ENCODE assay signal across 30 cellular contexts in genomic region chr5:65796269-65796668, GRCh38.
DNase-seq lines count a peak whose midpoint lies in the region; ATAC-seq, FAIRE-seq and TF ChIP-seq lines count a peak whose summit lies in the region.
"Had no signal": no experiment of that assay in that cellular context is flagged by ENCODE, and none has a peak within 500 bp of the region (broad histone marks: within the 10 kb centered on the region; RNA-seq: fewer than 3 reads in every experiment).

No MANE protein-coding gene starts in this region.

- H3K9me3 ChIP-seq in astrocyte (ENCODE audit: insufficient read depth, low read depth, low read length): no peaks in the 10 kb centered on the region
- H3K9me3 ChIP-seq in keratinocyte (ENCODE audit: control insufficient read depth, low read depth, low read length): no peaks in the 10 kb centered on the region
- H3K9me3 ChIP-seq: BE2C, colonic mucosa, gastrocnemius medialis, tibial nerve had no signal

- peaks cover 12% of the 10 kb centered on the region for H3K4me1 Mint-ChIP-seq in astrocyte (ENCODE audit: low read depth, unreplicated experiment)

- H3K27me3 Mint-ChIP-seq in astrocyte (ENCODE audit: low read depth, unreplicated experiment): no peaks in the 10 kb centered on the region
- H3K27me3 Mint-ChIP-seq: activated CD4-positive, alpha-beta T cell treated with anti-CD3 and anti-CD28 coated beads, Interleukin-2, amount 10 ng/mL, durations not matched to agents 7 days and 5 days; activated naive CD8-positive, alpha-beta T cell treated with anti-CD3 and anti-CD28 coated beads for 36 hours; CD8-positive, alpha-beta memory T cell; natural killer cell treated with Interleukin-12 subunit alpha and Interleukin-12 subunit beta and Interleukin-15 and Interleukin-18, amount 100 ng/mL, for 72 hours had no signal

- no peak overlapping the region for H3K27ac ChIP-seq in astrocyte (ENCODE audit: low read depth, low read length)
- H3K27ac ChIP-seq in keratinocyte (ENCODE audit: control insufficient read depth, insufficient read depth, low read length): peak overlapping the region; percentile 10
- H3K27ac ChIP-seq: cardiac muscle cell, colonic mucosa, gastrocnemius medialis, PC-9, VCaP had no signal

- dilution Hi-C loops in keratinocyte (cut with MboI; ENCODE audit: extremely low pct_ligation_motif_present, low sequenced_read_pairs): no loop called here

- peaks cover 8% of the 10 kb centered on the region for H3K36me3 Mint-ChIP-seq in astrocyte (ENCODE audit: low read depth, unreplicated experiment)
- H3K36me3 Mint-ChIP-seq: natural killer cell treated with Interleukin-12 subunit alpha and Interleukin-12 subunit beta and Interleukin-15 and Interleukin-18, amount 100 ng/mL, for 72 hours had no signal

- H3K4me1 ChIP-seq in astrocyte (ENCODE audit: insufficient read depth, low read length) (peaks cover 18% of the 10 kb centered on the region), keratinocyte (ENCODE audit: control insufficient read depth, extremely low read depth, insufficient read depth, low read length) (peaks cover 13% of the 10 kb centered on the region)
- H3K4me1 ChIP-seq: BE2C, colonic mucosa had no signal

- ATAC-seq in HG02884 (IDR thresholded peaks at IDR 0.05; ENCODE audit: unreplicated experiment) (no peak), HG02642 (IDR thresholded peaks at IDR 0.05; ENCODE audit: poor library complexity, unreplicated experiment) (no peak)
- ATAC-seq: gastrocnemius medialis; natural killer cell treated with Interleukin-12 subunit alpha and Interleukin-12 subunit beta and Interleukin-15 and Interleukin-18, amount 100 ng/mL, for 72 hours had no signal

- no peak overlapping the region for H2AFZ ChIP-seq in astrocyte (ENCODE audit: low read depth, low read length)
- H2AFZ ChIP-seq in keratinocyte (ENCODE audit: control insufficient read depth, low read length): no peak overlapping the region
- H2AFZ ChIP-seq: PC-9 had no signal

- FAIRE-seq in astrocyte (lab: Jason Lieb, UNC) (no peak), keratinocyte (lab: Jason Lieb, UNC) (peak; percentile 34)

- H3K79me2 ChIP-seq in astrocyte (ENCODE audit: insufficient read depth, low read length): peaks cover 3% of the 10 kb centered on the region
- H3K79me2 ChIP-seq in keratinocyte (ENCODE audit: control insufficient read depth, insufficient read depth, low read length): no peaks in the 10 kb centered on the region

- H4K20me1 ChIP-seq in astrocyte (ENCODE audit: insufficient read depth, low read length) (no peaks in the 10 kb centered on the region), keratinocyte (ENCODE audit: control insufficient read depth, extremely low read depth, insufficient read depth, low read length) (no peaks in the 10 kb centered on the region)

- H3K9me1 ChIP-seq in keratinocyte (ENCODE audit: control insufficient read depth, extremely low read depth, insufficient read depth, low read length): no peaks in the 10 kb centered on the region

- H3K4me2 ChIP-seq in astrocyte (ENCODE audit: low read length) (no peak overlapping the region), keratinocyte (ENCODE audit: control insufficient read depth, extremely low read depth, insufficient read depth, low read depth, low read length) (peak overlapping the region; percentile 31)
- H3K4me2 ChIP-seq: PC-9 had no signal

- H3K4me3 ChIP-seq in astrocyte (ENCODE audit: insufficient read depth, low read depth, low read length) (no peak overlapping the region), keratinocyte (ENCODE audit: control insufficient read depth in 2 of 3, extremely low read depth in 1 of 3, insufficient read depth in 2 of 3, low read depth in 1 of 3, low read length in 3 of 3) (no peak overlapping the region)
- H3K4me3 ChIP-seq: cardiac muscle cell, colonic mucosa, gastrocnemius medialis, PC-9, tibial nerve had no signal

- no peaks in the 10 kb centered on the region for H3K27me3 ChIP-seq in astrocyte (ENCODE audit: insufficient read depth, low read length)
- H3K27me3 ChIP-seq in keratinocyte (ENCODE audit: control insufficient read depth, extremely low read depth, insufficient read depth, low read length): no peaks in the 10 kb centered on the region
- H3K27me3 ChIP-seq: BE2C, cardiac muscle cell, colonic mucosa, gastrocnemius medialis, tibial nerve had no signal

- DNase-seq in EL (peak; percentile 39), LHCN-M2 (ENCODE audit: low read depth) (peak; percentile 38), astrocyte (ENCODE audit: low read depth) (no peak), keratinocyte (ENCODE audit: low read depth, low spot score) (no peak), NCI-H2227 treated with DMSO at 0.1 percent for 48 hours (lab: John Stamatoyannopoulos, UW) (no peak)
- DNase-seq: activated CD4-positive, alpha-beta T cell treated with anti-CD3 and anti-CD28 coated beads, Interleukin-2, amount 10 ng/mL, durations not matched to agents 7 days and 5 days; activated effector memory CD4-positive, alpha-beta T cell treated with anti-CD3 and anti-CD28 coated beads, Interleukin-2, amount 50 U/mL, for 16 hours; activated naive CD8-positive, alpha-beta T cell treated with anti-CD3 and anti-CD28 coated beads for 36 hours; activated T-cell treated with anti-CD3 and anti-CD28 coated beads, Interleukin-2, amount 50 U/mL, for 1 hour; aorta; BE2C; CD8-positive, alpha-beta memory T cell; colonic mucosa; DMS 273 treated with DMSO at 0.1 percent for 48 hours; effector CD8-positive, alpha-beta T cell; erythroblast; gastrocnemius medialis; Karpas-422; NCI-H524; PC-9; SHP77; stimulated activated CD4-positive, alpha-beta T cell treated with anti-CD3 and anti-CD28 coated beads, Interleukin-4, amount 100 ng/mL, for 24 hours; SW 1271; T-helper 9 cell had no signal

- H3K36me3 ChIP-seq in astrocyte (ENCODE audit: insufficient read depth, low read length) (peaks cover 9% of the 10 kb centered on the region), keratinocyte (ENCODE audit: control insufficient read depth in 2 of 2, extremely low read depth in 1 of 2, insufficient read depth in 2 of 2, low read length in 2 of 2) (no peaks in the 10 kb centered on the region)
- H3K36me3 ChIP-seq: cardiac muscle cell, colonic mucosa had no signal

- H3K9ac ChIP-seq in astrocyte (ENCODE audit: low read length) (no peak overlapping the region), keratinocyte (ENCODE audit: control insufficient read depth, extremely low read depth, insufficient read depth, low read length) (no peak overlapping the region)

- H3K9me3 Mint-ChIP-seq in astrocyte (ENCODE audit: unreplicated experiment): no peaks in the 10 kb centered on the region
- H3K9me3 Mint-ChIP-seq: activated CD4-positive, alpha-beta T cell treated with anti-CD3 and anti-CD28 coated beads, Interleukin-2, amount 10 ng/mL, durations not matched to agents 7 days and 5 days; activated naive CD8-positive, alpha-beta T cell treated with anti-CD3 and anti-CD28 coated beads for 36 hours; CD8-positive, alpha-beta memory T cell; natural killer cell treated with Interleukin-12 subunit alpha and Interleukin-12 subunit beta and Interleukin-15 and Interleukin-18, amount 100 ng/mL, for 72 hours had no signal

- TF ChIP-seq CTCF in astrocyte (IDR thresholded peaks at IDR 0.05; ENCODE audit: insufficient read depth, low read depth, low read length): no peak
- no peak for TF ChIP-seq CTCF in keratinocyte (optimal IDR thresholded peaks at IDR 0.05 in 1 of 3, IDR thresholded peaks at IDR 0.05 in 1 of 3, conservative IDR thresholded peaks at IDR 0.05 in 1 of 3; ENCODE audit: extremely low read depth in 1 of 3, insufficient read depth in 2 of 3, low read length in 3 of 3)

- peak overlapping the region; percentile 34 for H3K27ac Mint-ChIP-seq in astrocyte (ENCODE audit: unreplicated experiment)
- H3K27ac Mint-ChIP-seq: activated CD4-positive, alpha-beta T cell treated with anti-CD3 and anti-CD28 coated beads, Interleukin-2, amount 10 ng/mL, durations not matched to agents 7 days and 5 days; activated naive CD8-positive, alpha-beta T cell treated with anti-CD3 and anti-CD28 coated beads for 36 hours; natural killer cell treated with Interleukin-12 subunit alpha and Interleukin-12 subunit beta and Interleukin-15 and Interleukin-18, amount 100 ng/mL, for 72 hours had no signal

- H3K4me3 Mint-ChIP-seq in astrocyte (ENCODE audit: unreplicated experiment): no peak overlapping the region
- H3K4me3 Mint-ChIP-seq: activated CD4-positive, alpha-beta T cell treated with anti-CD3 and anti-CD28 coated beads, Interleukin-2, amount 10 ng/mL, durations not matched to agents 7 days and 5 days; activated naive CD8-positive, alpha-beta T cell treated with anti-CD3 and anti-CD28 coated beads for 36 hours; natural killer cell treated with Interleukin-12 subunit alpha and Interleukin-12 subunit beta and Interleukin-15 and Interleukin-18, amount 100 ng/mL, for 72 hours had no signal

Comparison
In these comparisons a context has a peak if more than half of its experiments do, and no peak if none do; other contexts are left out.
1. DNase-seq: peak in EL (single experiment) and LHCN-M2 (single experiment); none in astrocyte (single experiment), keratinocyte (single experiment) and NCI-H2227 treated with DMSO at 0.1 percent for 48 hours (single experiment).